Comparison of ENCODE assay signal across 1 cellular context in genomic region chr5:62614355-62614754, GRCh38.
TF ChIP-seq lines count a peak whose summit lies in the region.

No MANE protein-coding gene starts in this region.

TF ChIP-seq in WTC11, 78 proteins besides CTCF, POLR2A, EP300 and RAD21 (continued from another document):
- TF ChIP-seq USF2 (CRISPR knock-in tag; IDR thresholded peaks at IDR 0.05) (no peak), JAZF1 (CRISPR knock-in tag; IDR thresholded peaks at IDR 0.05) (no peak), FOXJ3 (CRISPR knock-in tag; IDR thresholded peaks at IDR 0.05; ENCODE audit: borderline replicate concordance) (no peak), USF1 (CRISPR knock-in tag; IDR thresholded peaks at IDR 0.05) (no peak), MLX (CRISPR knock-in tag; IDR thresholded peaks at IDR 0.05) (no peak)
- TF ChIP-seq, protein P1, sequence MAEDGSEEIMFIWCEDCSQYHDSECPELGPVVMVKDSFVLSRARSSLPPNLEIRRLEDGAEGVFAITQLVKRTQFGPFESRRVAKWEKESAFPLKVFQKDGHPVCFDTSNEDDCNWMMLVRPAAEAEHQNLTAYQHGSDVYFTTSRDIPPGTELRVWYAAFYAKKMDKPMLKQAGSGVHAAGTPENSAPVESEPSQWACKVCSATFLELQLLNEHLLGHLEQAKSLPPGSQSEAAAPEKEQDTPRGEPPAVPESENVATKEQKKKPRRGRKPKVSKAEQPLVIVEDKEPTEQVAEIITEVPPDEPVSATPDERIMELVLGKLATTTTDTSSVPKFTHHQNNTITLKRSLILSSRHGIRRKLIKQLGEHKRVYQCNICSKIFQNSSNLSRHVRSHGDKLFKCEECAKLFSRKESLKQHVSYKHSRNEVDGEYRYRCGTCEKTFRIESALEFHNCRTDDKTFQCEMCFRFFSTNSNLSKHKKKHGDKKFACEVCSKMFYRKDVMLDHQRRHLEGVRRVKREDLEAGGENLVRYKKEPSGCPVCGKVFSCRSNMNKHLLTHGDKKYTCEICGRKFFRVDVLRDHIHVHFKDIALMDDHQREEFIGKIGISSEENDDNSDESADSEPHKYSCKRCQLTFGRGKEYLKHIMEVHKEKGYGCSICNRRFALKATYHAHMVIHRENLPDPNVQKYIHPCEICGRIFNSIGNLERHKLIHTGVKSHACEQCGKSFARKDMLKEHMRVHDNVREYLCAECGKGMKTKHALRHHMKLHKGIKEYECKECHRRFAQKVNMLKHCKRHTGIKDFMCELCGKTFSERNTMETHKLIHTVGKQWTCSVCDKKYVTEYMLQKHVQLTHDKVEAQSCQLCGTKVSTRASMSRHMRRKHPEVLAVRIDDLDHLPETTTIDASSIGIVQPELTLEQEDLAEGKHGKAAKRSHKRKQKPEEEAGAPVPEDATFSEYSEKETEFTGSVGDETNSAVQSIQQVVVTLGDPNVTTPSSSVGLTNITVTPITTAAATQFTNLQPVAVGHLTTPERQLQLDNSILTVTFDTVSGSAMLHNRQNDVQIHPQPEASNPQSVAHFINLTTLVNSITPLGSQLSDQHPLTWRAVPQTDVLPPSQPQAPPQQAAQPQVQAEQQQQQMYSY (CRISPR knock-in tag; IDR thresholded peaks at IDR 0.05), result no peak
